14 cellular contexts compared by ENCODE assay signal in genomic region chr15:42094512-42094963, GRCh38. TPM values are rescaled to one million over a fixed set of nuclear protein-coding genes. Genes with fewer than 3 reads are reported as not detected.
DNase-seq lines count a peak whose midpoint lies in the region; ATAC-seq and TF ChIP-seq lines count a peak whose summit lies in the region.
"Had no signal": no experiment of that assay in that cellular context is flagged by ENCODE, and none has a peak within 500 bp of the region (broad histone marks: within the 10 kb centered on the region; RNA-seq: fewer than 3 reads in every experiment).

A gene with protein sequence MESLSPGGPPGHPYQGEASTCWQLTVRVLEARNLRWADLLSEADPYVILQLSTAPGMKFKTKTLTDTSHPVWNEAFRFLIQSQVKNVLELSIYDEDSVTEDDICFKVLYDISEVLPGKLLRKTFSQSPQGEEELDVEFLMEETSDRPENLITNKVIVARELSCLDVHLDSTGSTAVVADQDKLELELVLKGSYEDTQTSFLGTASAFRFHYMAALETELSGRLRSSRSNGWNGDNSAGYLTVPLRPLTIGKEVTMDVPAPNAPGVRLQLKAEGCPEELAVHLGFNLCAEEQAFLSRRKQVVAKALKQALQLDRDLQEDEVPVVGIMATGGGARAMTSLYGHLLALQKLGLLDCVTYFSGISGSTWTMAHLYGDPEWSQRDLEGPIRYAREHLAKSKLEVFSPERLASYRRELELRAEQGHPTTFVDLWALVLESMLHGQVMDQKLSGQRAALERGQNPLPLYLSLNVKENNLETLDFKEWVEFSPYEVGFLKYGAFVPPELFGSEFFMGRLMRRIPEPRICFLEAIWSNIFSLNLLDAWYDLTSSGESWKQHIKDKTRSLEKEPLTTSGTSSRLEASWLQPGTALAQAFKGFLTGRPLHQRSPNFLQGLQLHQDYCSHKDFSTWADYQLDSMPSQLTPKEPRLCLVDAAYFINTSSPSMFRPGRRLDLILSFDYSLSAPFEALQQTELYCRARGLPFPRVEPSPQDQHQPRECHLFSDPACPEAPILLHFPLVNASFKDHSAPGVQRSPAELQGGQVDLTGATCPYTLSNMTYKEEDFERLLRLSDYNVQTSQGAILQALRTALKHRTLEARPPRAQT (minus strand): TSS chr15:42094562. CDS start chr15:42094459, 103 bp downstream.

- H3K4me1 ChIP-seq in PC-3 (ENCODE audit: insufficient read depth, low read length), result peaks cover 18% of the 10 kb centered on the region
- no peaks in the 10 kb centered on the region for H3K4me1 ChIP-seq in lung (ENCODE audit: control insufficient read depth in 2 of 2, insufficient read depth in 2 of 2, low read length in 2 of 2)
- H3K4me1 ChIP-seq: adrenal gland had no signal

- POLR2A ChIA-PET in PC-3 (lab: Charles Lee; ENCODE audit: unreplicated experiment), result no interaction called here

- no peaks in the 10 kb centered on the region for H3K79me2 ChIP-seq in PC-3 (ENCODE audit: low read length)

- no peaks in the 10 kb centered on the region for H3K9me3 Mint-ChIP-seq in Calu3 (ENCODE audit: low read depth, unreplicated experiment)
- H3K9me3 Mint-ChIP-seq: stimulated activated naive CD8-positive, alpha-beta T cell treated with anti-CD3 and anti-CD28 coated beads, Interleukin-15, Interleukin-2, amounts not matched to agents 100 ng/mL and 50 ng/mL, for 24 hours had no signal

- no peak within 1 kb of the TSS for H3K27ac Mint-ChIP-seq in Calu3 (ENCODE audit: unreplicated experiment)
- H3K27ac Mint-ChIP-seq: CD14-positive monocyte; stimulated activated naive CD8-positive, alpha-beta T cell treated with anti-CD3 and anti-CD28 coated beads, Interleukin-15, Interleukin-2, amounts not matched to agents 100 ng/mL and 50 ng/mL, for 24 hours had no signal

- H3K4me2 ChIP-seq in PC-3 (ENCODE audit: low read length), result no peak within 1 kb of the TSS

- no peak for ATAC-seq in PC-3
- ATAC-seq in lung (ENCODE audit: insufficient read depth, low FRiP score), result no peak
- no peak for ATAC-seq in GM18502 (IDR thresholded peaks at IDR 0.05; ENCODE audit: poor library complexity, unreplicated experiment)

- BruUV-seq in PC-3 (replicated peaks; lab: Mats Ljungman, UMichigan) (no TSS peak), Calu3 (replicated peaks; lab: Mats Ljungman, UMichigan) (no TSS peak)

- no peak within 1 kb of the TSS for H3K9ac ChIP-seq in PC-3 (ENCODE audit: low read length)

- no peak within 1 kb of the TSS for H2AFZ ChIP-seq in PC-3 (ENCODE audit: low read length)

- no peaks in the 10 kb centered on the region for H3K9me2 ChIP-seq in PC-3 (replicated peaks; ENCODE audit: low read length)

- H4K20me1 ChIP-seq in PC-3 (ENCODE audit: low read length), result no peaks in the 10 kb centered on the region

- no peak within 1 kb of the TSS for H3K27ac ChIP-seq in PC-3 (ENCODE audit: low read length)
- H3K27ac ChIP-seq in lung (ENCODE audit: low read depth in 1 of 2, low read length in 1 of 2), result no peak within 1 kb of the TSS
- H3K27ac ChIP-seq: adrenal gland had no signal

- peak; percentile 35; the same call in 1 of the 2 replicates for TF ChIP-seq CTCF in PC-3 (conservative IDR thresholded peaks at IDR 0.05; ENCODE audit: low read depth, low read length)
- no peak for TF ChIP-seq CTCF in lung (IDR thresholded peaks at IDR 0.05; ENCODE audit: control extremely low read depth, extremely low read depth)
- no peak for TF ChIP-seq CTCF in Calu3 (IDR thresholded peaks at IDR 0.05; ENCODE audit: unreplicated experiment)

- no peaks in the 10 kb centered on the region for H3F3A ChIP-seq in PC-3 (ENCODE audit: low read length, unreplicated experiment)

- H3K36me3 ChIP-seq in PC-3 (ENCODE audit: low read depth, low read length), result no peaks in the 10 kb centered on the region
- no peaks in the 10 kb centered on the region for H3K36me3 ChIP-seq in lung (ENCODE audit: control insufficient read depth in 2 of 2, insufficient read depth in 2 of 2, low read length in 2 of 2)
- H3K36me3 ChIP-seq: adrenal gland had no signal

- CTCF ChIA-PET in PC-3 (lab: Charles Lee), result no interaction called here
- CTCF ChIA-PET in Calu3 (lab: Charles Lee), result interaction anchor here (0.7 kb wide), 1 partner anchor 10 kb away, joined by 3 read pairs; no protein-coding TSS in a partner anchor

- DNase-seq in DMS79 (lab: John Stamatoyannopoulos, UW) (peak; percentile 95), NCI-H1105 treated with DMSO at 0.1 percent for 48 hours (lab: John Stamatoyannopoulos, UW) (peak; percentile 90), PC-3 (peak; percentile 60), lung (ENCODE audit: low spot score) (peak; percentile 72), NK-92 (lab: John Stamatoyannopoulos, UW; ENCODE audit: unreplicated experiment) (no peak), Calu3 (no peak), HuH-7 (ENCODE audit: low spot score) (no peak)
- DNase-seq: adrenal gland; cortex of kidney; retina; stimulated activated CD4-positive, alpha-beta T cell treated with anti-CD3 and anti-CD28 coated beads, Interleukin-4, amount 100 ng/mL, for 4 hours had no signal

- H3K36me3 Mint-ChIP-seq in Calu3 (ENCODE audit: insufficient read depth, unreplicated experiment), result peaks cover 3% of the 10 kb centered on the region
- H3K36me3 Mint-ChIP-seq: CD14-positive monocyte had no signal

- H3K4me1 Mint-ChIP-seq in Calu3 (ENCODE audit: low read depth, unreplicated experiment), result peaks cover 11% of the 10 kb centered on the region

- H3K27me3 ChIP-seq in PC-3 (ENCODE audit: low read length), result no peaks in the 10 kb centered on the region
- no peaks in the 10 kb centered on the region for H3K27me3 ChIP-seq in lung (ENCODE audit: control insufficient read depth, insufficient read depth)
- H3K27me3 ChIP-seq: adrenal gland had no signal

- 71 to 89% methylated on average over 6 of the region's 6 CpGs for WGBS in lung, 2 donors

- no peak within 1 kb of the TSS for H3K4me3 Mint-ChIP-seq in Calu3 (ENCODE audit: low read depth, unreplicated experiment)
- H3K4me3 Mint-ChIP-seq: CD14-positive monocyte; stimulated activated naive CD8-positive, alpha-beta T cell treated with anti-CD3 and anti-CD28 coated beads, Interleukin-15, Interleukin-2, amounts not matched to agents 100 ng/mL and 50 ng/mL, for 24 hours had no signal

- H3K4me3 ChIP-seq in PC-3 (ENCODE audit: low read length) (no peak within 1 kb of the TSS), lung (no peak within 1 kb of the TSS)
- H3K4me3 ChIP-seq: adrenal gland had no signal

- H3K9me3 ChIP-seq in PC-3 (ENCODE audit: low read length), result no peaks in the 10 kb centered on the region
- H3K9me3 ChIP-seq in lung (ENCODE audit: control insufficient read depth in 2 of 2, insufficient read depth in 1 of 2, low read length in 1 of 2), result no peaks in the 10 kb centered on the region
- H3K9me3 ChIP-seq: adrenal gland had no signal

- no peaks in the 10 kb centered on the region for H3K27me3 Mint-ChIP-seq in Calu3 (ENCODE audit: unreplicated experiment)
- H3K27me3 Mint-ChIP-seq: stimulated activated naive CD8-positive, alpha-beta T cell treated with anti-CD3 and anti-CD28 coated beads, Interleukin-15, Interleukin-2, amounts not matched to agents 100 ng/mL and 50 ng/mL, for 24 hours had no signal

- intact Hi-C loops in PC-3 (cut with micrococcal nuclease), result no loop called here
- intact Hi-C loops in Calu3 (cut with micrococcal nuclease; ENCODE audit: unreplicated experiment), result no loop called here

RNA-seq across cellular contexts. Expression of the gene that starts here (rescaled TPM):
- total RNA-seq in PC-3 (2014; rRNA removed) (0.17 and 0.55 TPM in 2 replicates), lung (under 1 TPM in 1 of 2 donors, not detected in 1; 0.15 TPM), Calu3 (2022) (not detected in 2 replicates)
- under 1 TPM; 0.12 to 0.31 TPM for polyA plus RNA-seq in lung
- polyA plus RNA-seq: CD14-positive monocyte had no signal

Comparison
In these comparisons a context has a peak if more than half of its experiments do, and no peak if none do; other contexts are left out.
1. Peak in DNase-seq in PC-3; RNA of the gene not detected or under 1 TPM.
2. Peak in DNase-seq in lung; RNA of the gene not detected or under 1 TPM.
3. DNase-seq: peak in DMS79 (single experiment) and NCI-H1105 treated with DMSO at 0.1 percent for 48 hours (single experiment); none in NK-92 (single experiment), Calu3 (single experiment) and HuH-7 (single experiment).